20 cellular contexts compared by ENCODE assay signal in the genomic region with DNA sequence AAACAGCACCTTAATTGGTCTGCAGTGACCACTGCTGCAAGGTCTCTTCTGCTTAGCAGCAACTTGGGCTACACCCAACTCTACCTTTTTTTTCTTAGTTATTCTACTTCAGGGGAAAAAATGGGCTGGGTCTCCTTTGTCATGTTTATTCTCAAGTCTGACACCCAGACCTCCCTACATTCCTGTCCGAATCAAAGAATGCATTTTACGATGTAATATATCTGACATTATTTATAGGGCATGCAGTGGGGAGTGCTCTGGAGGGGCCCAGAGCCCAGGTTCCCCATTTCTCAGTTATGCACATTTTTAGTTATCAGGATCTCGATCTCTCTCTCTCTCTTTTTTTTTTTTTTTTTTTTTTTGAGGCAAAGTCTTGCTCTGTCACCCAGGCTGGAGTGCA. TPM values are rescaled to one million over a fixed set of nuclear protein-coding genes. Genes with fewer than 3 reads are reported as not detected.
"Had no signal": no experiment of that assay in that cellular context is flagged by ENCODE, and none has a peak within 500 bp of the region (broad histone marks: within the 10 kb centered on the region; RNA-seq: fewer than 3 reads in every experiment).

No MANE protein-coding gene starts in this region.

- H3K27ac ChIP-seq: epithelial cell of prostate, skin epidermis, suprapubic skin had no signal

- H3K9me3 ChIP-seq: heart right ventricle, suprapubic skin had no signal

- H3K36me3 ChIP-seq: heart right ventricle, suprapubic skin had no signal

- DNase-seq: activated CD4-positive, alpha-beta memory T cell treated with anti-CD3 and anti-CD28 coated beads, Interleukin-2, amount 10 ng/mL, durations not matched to agents 7 days and 5 days; activated CD4-positive, alpha-beta T cell treated with anti-CD3 and anti-CD28 coated beads for 4 hours; activated naive CD4-positive, alpha-beta T cell treated with anti-CD3 and anti-CD28 coated beads, Interleukin-2, amount 50 U/mL, for 16 hours; activated T-cell treated with anti-CD3 and anti-CD28 coated beads, Interleukin-2, amount 50 U/mL, for 24 hours; dermis blood vessel endothelial cell; effector memory CD8-positive, alpha-beta T cell; heart right ventricle; islet precursor cell; left ventricle myocardium superior; mesenchymal stem cell; stimulated activated CD4-positive, alpha-beta T cell treated with anti-CD3 and anti-CD28 coated beads, Interleukin-4, amount 100 ng/mL, for 24 hours; stimulated activated naive CD8-positive, alpha-beta T cell treated with anti-CD3 and anti-CD28 coated beads, Interleukin-15, Interleukin-2, amounts not matched to agents 100 U/mL and 50 U/mL, for 24 hours had no signal

- ATAC-seq: effector memory CD8-positive, alpha-beta T cell; heart right ventricle; stimulated activated naive CD8-positive, alpha-beta T cell treated with anti-CD3 and anti-CD28 coated beads, Interleukin-15, Interleukin-2, amounts not matched to agents 100 U/mL and 50 U/mL, for 24 hours had no signal

- H3K4me3 ChIP-seq: heart right ventricle, skin epidermis, suprapubic skin had no signal

- H3K27me3 ChIP-seq: heart right ventricle, suprapubic skin had no signal

- H3K4me3 Mint-ChIP-seq: activated CD4-positive, alpha-beta memory T cell treated with anti-CD3 and anti-CD28 coated beads, Interleukin-2, amount 10 ng/mL, durations not matched to agents 7 days and 5 days; activated T-cell treated with anti-CD3 and anti-CD28 coated beads, Interleukin-2, amount 50 U/mL, for 24 hours; effector memory CD8-positive, alpha-beta T cell; nephron; T-helper 1 cell treated with Interleukin-12 subunit alpha and Interleukin-12 subunit beta and Interleukin-4 antibody, amounts not matched to agents 30 μg/mL and 1 μg/mL, for 36 hours had no signal

- H3K9me3 Mint-ChIP-seq: activated CD4-positive, alpha-beta memory T cell treated with anti-CD3 and anti-CD28 coated beads, Interleukin-2, amount 10 ng/mL, durations not matched to agents 7 days and 5 days; activated T-cell treated with anti-CD3 and anti-CD28 coated beads, Interleukin-2, amount 50 U/mL, for 24 hours; effector memory CD8-positive, alpha-beta T cell; nephron; T-helper 1 cell treated with Interleukin-12 subunit alpha and Interleukin-12 subunit beta and Interleukin-4 antibody, amounts not matched to agents 30 μg/mL and 1 μg/mL, for 36 hours had no signal

- H3K27ac Mint-ChIP-seq: activated CD4-positive, alpha-beta memory T cell treated with anti-CD3 and anti-CD28 coated beads, Interleukin-2, amount 10 ng/mL, durations not matched to agents 7 days and 5 days; activated T-cell treated with anti-CD3 and anti-CD28 coated beads, Interleukin-2, amount 50 U/mL, for 24 hours; T-helper 1 cell treated with Interleukin-12 subunit alpha and Interleukin-12 subunit beta and Interleukin-4 antibody, amounts not matched to agents 30 μg/mL and 1 μg/mL, for 36 hours had no signal

- H3K27me3 Mint-ChIP-seq: activated T-cell treated with anti-CD3 and anti-CD28 coated beads, Interleukin-2, amount 50 U/mL, for 24 hours had no signal

RNA-seq across cellular contexts. Expression of gene OPTC, which starts 50.5 kb away (rescaled TPM):
- total RNA-seq: activated CD4-positive, alpha-beta memory T cell treated with anti-CD3 and anti-CD28 coated beads, Interleukin-2, amount 10 ng/mL, durations not matched to agents 7 days and 5 days; chondrocyte; dermis blood vessel endothelial cell; fibroblast of lung; frontal cortex; heart right ventricle; left ventricle myocardium superior; suprapubic skin had no signal
